Comparison of ENCODE assay signal across 1 cellular context in the genomic region with DNA sequence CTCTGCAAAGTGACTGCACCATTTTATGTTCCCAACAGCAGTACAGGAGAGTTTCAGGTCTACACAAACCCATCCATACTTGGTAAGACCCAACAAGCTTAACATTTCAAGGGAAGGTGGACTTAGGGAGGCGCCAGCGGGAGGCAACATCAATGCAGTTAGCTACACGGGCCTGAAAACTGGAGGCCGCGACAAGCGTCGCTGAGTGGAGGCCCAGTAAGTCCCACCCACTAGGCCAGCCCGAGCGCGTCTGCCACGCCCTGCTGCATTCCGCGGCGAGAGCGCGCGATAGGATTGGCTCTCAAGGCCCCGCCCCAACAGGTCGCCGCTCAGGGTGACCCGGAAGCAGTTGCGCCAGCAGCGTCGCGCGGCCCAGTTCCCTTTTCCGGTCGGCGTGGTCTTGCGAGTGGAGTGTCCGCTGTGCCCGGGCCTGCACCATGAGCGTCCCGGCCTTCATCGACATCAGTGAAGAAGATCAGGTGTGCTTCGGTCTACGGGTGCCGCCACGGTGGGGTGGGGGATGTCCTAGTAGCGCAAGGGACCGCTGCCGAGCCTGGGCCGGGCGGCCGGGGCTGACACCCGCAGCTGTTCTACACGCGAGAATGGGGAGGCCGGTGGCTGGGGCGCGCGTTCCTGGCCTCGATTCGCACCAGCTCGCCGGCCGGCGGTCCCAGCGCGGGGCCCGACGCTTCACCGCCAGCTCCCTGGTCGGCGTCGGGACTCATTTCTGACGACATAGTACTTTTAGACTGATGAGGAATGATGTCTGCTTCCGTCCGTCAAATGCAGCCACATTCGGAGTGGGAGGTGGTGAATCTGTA.
TF ChIP-seq lines count a peak whose summit lies in the region.

A gene (plus strand): TSS at position 381 of the 821 bp plus-strand sequence. CDS start 57 bp downstream, at position 438.

TF ChIP-seq in HepG2, 621 proteins besides CTCF, POLR2A, EP300 and RAD21 (continued from another document and continues in another):
- TF ChIP-seq, protein P1, sequence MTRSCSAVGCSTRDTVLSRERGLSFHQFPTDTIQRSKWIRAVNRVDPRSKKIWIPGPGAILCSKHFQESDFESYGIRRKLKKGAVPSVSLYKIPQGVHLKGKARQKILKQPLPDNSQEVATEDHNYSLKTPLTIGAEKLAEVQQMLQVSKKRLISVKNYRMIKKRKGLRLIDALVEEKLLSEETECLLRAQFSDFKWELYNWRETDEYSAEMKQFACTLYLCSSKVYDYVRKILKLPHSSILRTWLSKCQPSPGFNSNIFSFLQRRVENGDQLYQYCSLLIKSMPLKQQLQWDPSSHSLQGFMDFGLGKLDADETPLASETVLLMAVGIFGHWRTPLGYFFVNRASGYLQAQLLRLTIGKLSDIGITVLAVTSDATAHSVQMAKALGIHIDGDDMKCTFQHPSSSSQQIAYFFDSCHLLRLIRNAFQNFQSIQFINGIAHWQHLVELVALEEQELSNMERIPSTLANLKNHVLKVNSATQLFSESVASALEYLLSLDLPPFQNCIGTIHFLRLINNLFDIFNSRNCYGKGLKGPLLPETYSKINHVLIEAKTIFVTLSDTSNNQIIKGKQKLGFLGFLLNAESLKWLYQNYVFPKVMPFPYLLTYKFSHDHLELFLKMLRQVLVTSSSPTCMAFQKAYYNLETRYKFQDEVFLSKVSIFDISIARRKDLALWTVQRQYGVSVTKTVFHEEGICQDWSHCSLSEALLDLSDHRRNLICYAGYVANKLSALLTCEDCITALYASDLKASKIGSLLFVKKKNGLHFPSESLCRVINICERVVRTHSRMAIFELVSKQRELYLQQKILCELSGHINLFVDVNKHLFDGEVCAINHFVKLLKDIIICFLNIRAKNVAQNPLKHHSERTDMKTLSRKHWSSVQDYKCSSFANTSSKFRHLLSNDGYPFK (CRISPR knock-in tag; IDR thresholded peaks at IDR 0.05; ENCODE audit: borderline replicate concordance) = peak; percentile 90; the same call in 1 of the 2 replicates
- TF ChIP-seq SAP130 (CRISPR knock-in tag; IDR thresholded peaks at IDR 0.05; ENCODE audit: low read depth) (peak; percentile 99), CENPT (CRISPR knock-in tag; IDR thresholded peaks at IDR 0.05; ENCODE audit: low read depth) (no peak), MIER2 (CRISPR knock-in tag; IDR thresholded peaks at IDR 0.05) (no peak), CEBPG (CRISPR knock-in tag; IDR thresholded peaks at IDR 0.05) (no peak), CHCHD3 (CRISPR knock-in tag; IDR thresholded peaks at IDR 0.05) (peak; percentile 86; the same call in 1 of the 2 replicates), IKZF1 (IDR thresholded peaks at IDR 0.05) (no peak), ZNF296 (CRISPR knock-in tag; conservative IDR thresholded peaks at IDR 0.05) (no peak), ATF1 (CRISPR knock-in tag; IDR thresholded peaks at IDR 0.05) (0 out of 2 replicates have a peak, but pooled peaks have one; percentile 58), ZZZ3 (CRISPR knock-in tag; IDR thresholded peaks at IDR 0.05; ENCODE audit: borderline replicate concordance) (peak; percentile 78; the same call in 1 of the 2 replicates), TAF15 (IDR thresholded peaks at IDR 0.05; ENCODE audit: low read depth, low read length, poor library complexity, severe bottlenecking) (no peak), ZNF253 (CRISPR knock-in tag; IDR thresholded peaks at IDR 0.05; ENCODE audit: borderline replicate concordance) (no peak; the same call in 1 of the 2 replicates), SPEN (CRISPR knock-in tag; IDR thresholded peaks at IDR 0.05; ENCODE audit: low read depth) (peak; percentile 97), ZSCAN20 (CRISPR knock-in tag; IDR thresholded peaks at IDR 0.05; ENCODE audit: borderline replicate concordance) (peak; percentile 80; the same call in 1 of the 2 replicates), ZNF263 (CRISPR knock-in tag; IDR thresholded peaks at IDR 0.05) (peak; percentile 60; the same call in 1 of the 2 replicates), NCOA1 (CRISPR knock-in tag; IDR thresholded peaks at IDR 0.05) (0 out of 2 replicates have a peak, but pooled peaks have one; percentile 48), HNRNPL (IDR thresholded peaks at IDR 0.05; ENCODE audit: low read depth, low read length) (0 out of 2 replicates have a peak, but pooled peaks have one; percentile 75), ZC3H13 (CRISPR knock-in tag; IDR thresholded peaks at IDR 0.05) (no peak), RBAK (CRISPR knock-in tag; IDR thresholded peaks at IDR 0.05) (no peak), ZSCAN25 (CRISPR knock-in tag; IDR thresholded peaks at IDR 0.05) (peak; percentile 43; the same call in 1 of the 2 replicates), ZNF232 (CRISPR knock-in tag; IDR thresholded peaks at IDR 0.05; ENCODE audit: borderline replicate concordance) (peak; percentile 72; the same call in 1 of the 2 replicates), KDM3A (CRISPR knock-in tag; IDR thresholded peaks at IDR 0.05; ENCODE audit: low read depth) (peak; percentile 37; the same call in 1 of the 2 replicates), BRCA1 (CRISPR knock-in tag; IDR thresholded peaks at IDR 0.05) (peak; percentile 90; the same call in 1 of the 2 replicates), AKAP8 (CRISPR knock-in tag; IDR thresholded peaks at IDR 0.05) (peak; percentile 91), ZNF383 (CRISPR knock-in tag; IDR thresholded peaks at IDR 0.05; ENCODE audit: borderline replicate concordance) (no peak), ZNF569 (CRISPR knock-in tag; IDR thresholded peaks at IDR 0.05; ENCODE audit: borderline replicate concordance) (no peak), HNRNPK (IDR thresholded peaks at IDR 0.05; ENCODE audit: low read depth, low read length, poor library complexity, severe bottlenecking) (no peak), ELF1 (CRISPR knock-in tag; IDR thresholded peaks at IDR 0.05) (peak; percentile 94), NFRKB (IDR thresholded peaks at IDR 0.05) (no peak), KLF11 (CRISPR knock-in tag; IDR thresholded peaks at IDR 0.05) (peak; percentile 49; the same call in 1 of the 2 replicates)
- TF ChIP-seq, protein P2, sequence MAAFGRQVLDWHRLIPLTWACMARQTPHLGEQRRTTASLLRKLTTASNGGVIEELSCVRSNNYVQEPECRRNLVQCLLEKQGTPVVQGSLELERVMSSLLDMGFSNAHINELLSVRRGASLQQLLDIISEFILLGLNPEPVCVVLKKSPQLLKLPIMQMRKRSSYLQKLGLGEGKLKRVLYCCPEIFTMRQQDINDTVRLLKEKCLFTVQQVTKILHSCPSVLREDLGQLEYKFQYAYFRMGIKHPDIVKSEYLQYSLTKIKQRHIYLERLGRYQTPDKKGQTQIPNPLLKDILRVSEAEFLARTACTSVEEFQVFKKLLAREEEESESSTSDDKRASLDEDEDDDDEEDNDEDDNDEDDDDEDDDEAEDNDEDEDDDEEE (CRISPR knock-in tag; IDR thresholded peaks at IDR 0.05) = peak; percentile 83; the same call in 1 of the 2 replicates
- TF ChIP-seq, protein P3, sequence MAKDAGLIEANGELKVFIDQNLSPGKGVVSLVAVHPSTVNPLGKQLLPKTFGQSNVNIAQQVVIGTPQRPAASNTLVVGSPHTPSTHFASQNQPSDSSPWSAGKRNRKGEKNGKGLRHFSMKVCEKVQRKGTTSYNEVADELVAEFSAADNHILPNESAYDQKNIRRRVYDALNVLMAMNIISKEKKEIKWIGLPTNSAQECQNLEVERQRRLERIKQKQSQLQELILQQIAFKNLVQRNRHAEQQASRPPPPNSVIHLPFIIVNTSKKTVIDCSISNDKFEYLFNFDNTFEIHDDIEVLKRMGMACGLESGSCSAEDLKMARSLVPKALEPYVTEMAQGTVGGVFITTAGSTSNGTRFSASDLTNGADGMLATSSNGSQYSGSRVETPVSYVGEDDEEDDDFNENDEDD (CRISPR knock-in tag; IDR thresholded peaks at IDR 0.05; ENCODE audit: borderline replicate concordance) = peak; percentile 77; the same call in 1 of the 2 replicates
- TF ChIP-seq, protein P4, sequence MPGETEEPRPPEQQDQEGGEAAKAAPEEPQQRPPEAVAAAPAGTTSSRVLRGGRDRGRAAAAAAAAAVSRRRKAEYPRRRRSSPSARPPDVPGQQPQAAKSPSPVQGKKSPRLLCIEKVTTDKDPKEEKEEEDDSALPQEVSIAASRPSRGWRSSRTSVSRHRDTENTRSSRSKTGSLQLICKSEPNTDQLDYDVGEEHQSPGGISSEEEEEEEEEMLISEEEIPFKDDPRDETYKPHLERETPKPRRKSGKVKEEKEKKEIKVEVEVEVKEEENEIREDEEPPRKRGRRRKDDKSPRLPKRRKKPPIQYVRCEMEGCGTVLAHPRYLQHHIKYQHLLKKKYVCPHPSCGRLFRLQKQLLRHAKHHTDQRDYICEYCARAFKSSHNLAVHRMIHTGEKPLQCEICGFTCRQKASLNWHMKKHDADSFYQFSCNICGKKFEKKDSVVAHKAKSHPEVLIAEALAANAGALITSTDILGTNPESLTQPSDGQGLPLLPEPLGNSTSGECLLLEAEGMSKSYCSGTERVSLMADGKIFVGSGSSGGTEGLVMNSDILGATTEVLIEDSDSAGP (CRISPR knock-in tag; IDR thresholded peaks at IDR 0.05; ENCODE audit: borderline replicate concordance) = peak; percentile 95
- TF ChIP-seq, protein P5, sequence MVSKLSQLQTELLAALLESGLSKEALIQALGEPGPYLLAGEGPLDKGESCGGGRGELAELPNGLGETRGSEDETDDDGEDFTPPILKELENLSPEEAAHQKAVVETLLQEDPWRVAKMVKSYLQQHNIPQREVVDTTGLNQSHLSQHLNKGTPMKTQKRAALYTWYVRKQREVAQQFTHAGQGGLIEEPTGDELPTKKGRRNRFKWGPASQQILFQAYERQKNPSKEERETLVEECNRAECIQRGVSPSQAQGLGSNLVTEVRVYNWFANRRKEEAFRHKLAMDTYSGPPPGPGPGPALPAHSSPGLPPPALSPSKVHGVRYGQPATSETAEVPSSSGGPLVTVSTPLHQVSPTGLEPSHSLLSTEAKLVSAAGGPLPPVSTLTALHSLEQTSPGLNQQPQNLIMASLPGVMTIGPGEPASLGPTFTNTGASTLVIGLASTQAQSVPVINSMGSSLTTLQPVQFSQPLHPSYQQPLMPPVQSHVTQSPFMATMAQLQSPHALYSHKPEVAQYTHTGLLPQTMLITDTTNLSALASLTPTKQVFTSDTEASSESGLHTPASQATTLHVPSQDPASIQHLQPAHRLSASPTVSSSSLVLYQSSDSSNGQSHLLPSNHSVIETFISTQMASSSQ (IDR thresholded peaks at IDR 0.05; ENCODE audit: low read depth) = no peak
- TF ChIP-seq, protein P5 (CRISPR knock-in tag; IDR thresholded peaks at IDR 0.05; ENCODE audit: borderline replicate concordance) = peak; percentile 50; the same call in 1 of the 2 replicates
- TF ChIP-seq, protein P6, sequence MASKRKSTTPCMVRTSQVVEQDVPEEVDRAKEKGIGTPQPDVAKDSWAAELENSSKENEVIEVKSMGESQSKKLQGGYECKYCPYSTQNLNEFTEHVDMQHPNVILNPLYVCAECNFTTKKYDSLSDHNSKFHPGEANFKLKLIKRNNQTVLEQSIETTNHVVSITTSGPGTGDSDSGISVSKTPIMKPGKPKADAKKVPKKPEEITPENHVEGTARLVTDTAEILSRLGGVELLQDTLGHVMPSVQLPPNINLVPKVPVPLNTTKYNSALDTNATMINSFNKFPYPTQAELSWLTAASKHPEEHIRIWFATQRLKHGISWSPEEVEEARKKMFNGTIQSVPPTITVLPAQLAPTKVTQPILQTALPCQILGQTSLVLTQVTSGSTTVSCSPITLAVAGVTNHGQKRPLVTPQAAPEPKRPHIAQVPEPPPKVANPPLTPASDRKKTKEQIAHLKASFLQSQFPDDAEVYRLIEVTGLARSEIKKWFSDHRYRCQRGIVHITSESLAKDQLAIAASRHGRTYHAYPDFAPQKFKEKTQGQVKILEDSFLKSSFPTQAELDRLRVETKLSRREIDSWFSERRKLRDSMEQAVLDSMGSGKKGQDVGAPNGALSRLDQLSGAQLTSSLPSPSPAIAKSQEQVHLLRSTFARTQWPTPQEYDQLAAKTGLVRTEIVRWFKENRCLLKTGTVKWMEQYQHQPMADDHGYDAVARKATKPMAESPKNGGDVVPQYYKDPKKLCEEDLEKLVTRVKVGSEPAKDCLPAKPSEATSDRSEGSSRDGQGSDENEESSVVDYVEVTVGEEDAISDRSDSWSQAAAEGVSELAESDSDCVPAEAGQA (IDR thresholded peaks at IDR 0.05; ENCODE audit: low read depth) = peak; percentile 79; the same call in 1 of the 2 replicates
- TF ChIP-seq, protein P6 (CRISPR knock-in tag; IDR thresholded peaks at IDR 0.05; ENCODE audit: borderline replicate concordance) = no peak; the same call in 1 of the 2 replicates
